In the genomic region with DNA sequence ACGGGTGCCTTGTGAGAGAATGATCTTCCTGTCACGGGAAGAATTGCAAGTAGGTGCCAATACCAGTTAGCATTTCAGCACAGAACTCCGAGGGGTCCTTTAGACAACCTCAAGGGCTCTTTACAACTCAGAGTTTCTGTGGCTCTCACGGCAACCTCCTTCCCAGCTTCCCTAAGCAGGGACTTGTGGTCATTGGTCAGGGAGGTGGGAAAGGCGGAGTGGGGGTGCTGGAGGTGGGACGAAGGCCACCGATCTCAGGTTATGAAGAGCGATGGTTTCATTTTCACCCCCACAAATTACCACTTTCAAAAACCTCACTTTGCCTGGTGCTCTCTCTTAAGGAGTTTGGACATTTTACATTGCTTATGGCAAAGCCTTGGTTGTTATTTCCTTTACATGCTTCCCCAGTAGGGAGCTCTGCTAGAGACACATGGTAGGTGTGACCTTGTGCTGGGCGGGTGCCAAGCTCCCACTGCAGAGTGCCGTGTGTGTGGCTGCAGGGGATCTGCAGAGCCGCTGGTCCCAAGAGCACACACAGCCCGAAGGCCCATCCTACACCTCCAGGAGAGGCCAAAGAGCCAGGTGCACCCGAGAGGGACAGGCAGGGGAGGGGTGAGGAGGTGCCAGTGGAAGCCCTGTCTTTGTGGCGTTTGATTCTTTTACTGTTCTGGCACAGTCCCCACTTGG, we compare ENCODE assay signal across 14 cellular contexts. TPM values are rescaled to one million over a fixed set of nuclear protein-coding genes. Genes with fewer than 3 reads are reported as not detected.
DNase-seq lines count a peak whose midpoint lies in the region; ATAC-seq and TF ChIP-seq lines count a peak whose summit lies in the region.
"Had no signal": no experiment of that assay in that cellular context is flagged by ENCODE, and none has a peak within 500 bp of the region (broad histone marks: within the 10 kb centered on the region; RNA-seq: fewer than 3 reads in every experiment).

No MANE protein-coding gene starts in this region.

- no peak overlapping the region for H3K4me2 ChIP-seq in IMR-90 (ENCODE audit: low read depth, low read length)

- TF ChIP-seq POLR2A in IMR-90 (IDR thresholded peaks at IDR 0.05; ENCODE audit: low read depth, low read length) (no peak), thyroid gland (IDR thresholded peaks at IDR 0.05) (no peak)

- H3K4me3 ChIP-seq in IMR-90 (ENCODE audit: insufficient read depth, low read depth, low read length) (no peak overlapping the region), thyroid gland (replicated peaks in 1 of 3) (no peak overlapping the region)
- H3K4me3 ChIP-seq: MG63, sigmoid colon had no signal

- peaks cover 16% of the 10 kb centered on the region for H3K4me1 ChIP-seq in IMR-90 (ENCODE audit: control insufficient read depth, insufficient read depth, low read length)
- H3K4me1 ChIP-seq in thyroid gland, result peaks cover 0 to 6% of the 10 kb centered on the region in 2 donors

- no CpG with 5 or more reads among the region's 14 CpGs for WGBS in IMR-90 (ENCODE audit: extremely low coverage in 2 of 2, insufficient read length in 1 of 2), 2 experiments
- 45 to 47% methylated on average over 11 of the region's 14 CpGs for WGBS in thyroid gland, 2 donors

- no peak overlapping the region for H3K9ac ChIP-seq in IMR-90 (ENCODE audit: low read depth, low read length)

- H4K5ac ChIP-seq in IMR-90 (ENCODE audit: low read depth, low read length), result no peak overlapping the region; the same call in 1 of the 2 replicates

- peak overlapping the region; percentile 95 for H2BK20ac ChIP-seq in IMR-90 (ENCODE audit: low read depth, low read length)

- no peaks in the 10 kb centered on the region for H3K4me1 Mint-ChIP-seq in activated CD4-positive, alpha-beta memory T cell treated with anti-CD3 and anti-CD28 coated beads for 36 hours (ENCODE audit: low read depth)
- no peaks in the 10 kb centered on the region for H3K4me1 Mint-ChIP-seq in T-helper 2 cell treated with Interferon-gamma antibody and Interleukin-4, amounts not matched to agents 5 μg/mL and 100 μg/mL, for 36 hours (ENCODE audit: low read depth)

- H3K27me3 ChIP-seq in IMR-90 (ENCODE audit: control insufficient read depth, insufficient read depth, low read length) (no peaks in the 10 kb centered on the region), thyroid gland (no peaks in the 10 kb centered on the region)
- H3K27me3 ChIP-seq: MG63, sigmoid colon had no signal

- H2BK120ac ChIP-seq in IMR-90 (ENCODE audit: low read depth, low read length), result peak overlapping the region; percentile 91

- peak overlapping the region in 1 of 2 experiments; percentile 71; a peak in 1 of 4 replicates for H4K8ac ChIP-seq in IMR-90 (ENCODE audit: low read depth in 2 of 2, low read length in 2 of 2)

- no peak overlapping the region for H3K27ac Mint-ChIP-seq in activated CD4-positive, alpha-beta memory T cell treated with anti-CD3 and anti-CD28 coated beads for 36 hours
- no peak overlapping the region for H3K27ac Mint-ChIP-seq in T-helper 2 cell treated with Interferon-gamma antibody and Interleukin-4, amounts not matched to agents 5 μg/mL and 100 μg/mL, for 36 hours
- H3K27ac Mint-ChIP-seq: nephron had no signal

- peak overlapping the region; percentile 32; the same call in 1 of the 3 replicates for H2BK15ac ChIP-seq in IMR-90 (ENCODE audit: low read depth, low read length)

- no peaks in the 10 kb centered on the region for H3K36me3 ChIP-seq in IMR-90 (ENCODE audit: control insufficient read depth, insufficient read depth, low read length)
- H3K36me3 ChIP-seq in thyroid gland, result no peaks in the 10 kb centered on the region
- H3K36me3 ChIP-seq: MG63, sigmoid colon had no signal

- no peak for TF ChIP-seq RAD21 in IMR-90 (IDR thresholded peaks at IDR 0.05; ENCODE audit: low read length)

- intact Hi-C loops in IMR-90 (cut with micrococcal nuclease), result no loop called here
- intact Hi-C loops in thyroid gland (cut with DNase I), result no loop called here
- intact Hi-C loops in activated CD4-positive, alpha-beta memory T cell treated with anti-CD3 and anti-CD28 coated beads for 36 hours (cut with micrococcal nuclease), result no loop called here

- H3K9me3 ChIP-seq in IMR-90 (ENCODE audit: control insufficient read depth, insufficient read depth, low read length) (peaks cover 6% of the 10 kb centered on the region; the same call in 1 of the 2 replicates), thyroid gland (no peaks in the 10 kb centered on the region)
- H3K9me3 ChIP-seq: MG63, sigmoid colon had no signal

- peak overlapping the region; percentile 88 for H3K14ac ChIP-seq in IMR-90 (replicated peaks; ENCODE audit: low read depth, low read length)

- no TSS peak for BruUV-seq in IMR-90 (replicated peaks; lab: Mats Ljungman, UMichigan)

- H4K20me1 ChIP-seq in IMR-90 (ENCODE audit: insufficient read depth, low read length), result peaks cover 4% of the 10 kb centered on the region

- CTCF ChIA-PET in IMR-90 (lab: Yijun Ruan, JAX), result no interaction called here
- CTCF ChIA-PET in activated CD4-positive, alpha-beta memory T cell treated with anti-CD3 and anti-CD28 coated beads for 36 hours (lab: Charles Lee), result no interaction called here

- in situ Hi-C loops in IMR-90 (cut with MboI; ENCODE audit: low sequenced_read_pairs), result no loop called here

- H3K56ac ChIP-seq in IMR-90 (ENCODE audit: extremely low read depth, insufficient read depth, low read length), result no peak overlapping the region

- H3K27me3 Mint-ChIP-seq in activated CD4-positive, alpha-beta memory T cell treated with anti-CD3 and anti-CD28 coated beads for 36 hours, result peaks cover 1% of the 10 kb centered on the region
- H3K27me3 Mint-ChIP-seq in T-helper 2 cell treated with Interferon-gamma antibody and Interleukin-4, amounts not matched to agents 5 μg/mL and 100 μg/mL, for 36 hours (ENCODE audit: low read depth), result peaks cover 12% of the 10 kb centered on the region

- H2AFZ ChIP-seq in IMR-90 (replicated peaks; ENCODE audit: low read length, poor library complexity), result no peak overlapping the region

- H2AK9ac ChIP-seq in IMR-90 (replicated peaks; ENCODE audit: low read depth, low read length, poor library complexity), result peak overlapping the region; percentile 37

- H3K79me1 ChIP-seq in IMR-90 (ENCODE audit: low read depth in 1 of 2, low read length in 2 of 2), result 0 out of 4 replicates have a peak, but pooled peaks cover 0 to 4% of the 10 kb centered on the region in 2 experiments

- dilution Hi-C loops in IMR-90 (cut with HindIII; ENCODE audit: low sequenced_read_pairs, unreplicated experiment), result no loop called here

- ATAC-seq in IMR-90 (ENCODE audit: low read depth) (peak; percentile 12), HG03159 (IDR thresholded peaks at IDR 0.05; ENCODE audit: unreplicated experiment) (no peak)

- TF ChIP-seq CTCF in IMR-90 (conservative IDR thresholded peaks at IDR 0.05; ENCODE audit: low read depth, low read length) (no peak), thyroid gland (IDR thresholded peaks at IDR 0.05) (no peak)

- H3K9me1 ChIP-seq in IMR-90 (ENCODE audit: insufficient read depth, low read length), result peaks cover 21% of the 10 kb centered on the region

- H3K36me3 Mint-ChIP-seq in activated CD4-positive, alpha-beta memory T cell treated with anti-CD3 and anti-CD28 coated beads for 36 hours, result peaks cover 12% of the 10 kb centered on the region
- H3K36me3 Mint-ChIP-seq in T-helper 2 cell treated with Interferon-gamma antibody and Interleukin-4, amounts not matched to agents 5 μg/mL and 100 μg/mL, for 36 hours (ENCODE audit: low read depth), result no peaks in the 10 kb centered on the region

- peak overlapping the region; percentile 17; the same call in 1 of the 2 replicates for H3K18ac ChIP-seq in IMR-90 (ENCODE audit: low read depth, low read length)

- peak overlapping the region; percentile 73 for H3K23ac ChIP-seq in IMR-90 (ENCODE audit: low read depth, low read length)

- DNase-seq in IMR-90 (no peak), NCI-H2196 (lab: John Stamatoyannopoulos, UW; ENCODE audit: unreplicated experiment) (peak; percentile 86), ecto neural progenitor cell (ENCODE audit: low spot score) (peak; percentile 29), thyroid gland (peak; percentile 30 to 46)
- no peak for DNase-seq in activated CD4-positive, alpha-beta memory T cell treated with anti-CD3 and anti-CD28 coated beads for 36 hours
- DNase-seq in T-helper 2 cell treated with Interferon-gamma antibody and Interleukin-4, amounts not matched to agents 5 μg/mL and 100 μg/mL, for 36 hours (ENCODE audit: low spot score), result no peak
- DNase-seq: activated CD4-positive, CD25-positive, alpha-beta regulatory T cell; sigmoid colon had no signal

- no peak overlapping the region for H2BK5ac ChIP-seq in IMR-90 (ENCODE audit: low read depth, low read length, poor library complexity, severe bottlenecking)

- peak overlapping the region; percentile 62 for H2AK5ac ChIP-seq in IMR-90 (ENCODE audit: low read depth, low read length)

- peak overlapping the region; percentile 88 for H3K4ac ChIP-seq in IMR-90 (ENCODE audit: low read depth, low read length)

- no peaks in the 10 kb centered on the region for H3K9me3 Mint-ChIP-seq in activated CD4-positive, alpha-beta memory T cell treated with anti-CD3 and anti-CD28 coated beads for 36 hours
- H3K9me3 Mint-ChIP-seq in T-helper 2 cell treated with Interferon-gamma antibody and Interleukin-4, amounts not matched to agents 5 μg/mL and 100 μg/mL, for 36 hours, result no peaks in the 10 kb centered on the region
- H3K9me3 Mint-ChIP-seq: nephron had no signal

- H3K4me3 Mint-ChIP-seq in activated CD4-positive, alpha-beta memory T cell treated with anti-CD3 and anti-CD28 coated beads for 36 hours, result no peak overlapping the region
- no peak overlapping the region for H3K4me3 Mint-ChIP-seq in T-helper 2 cell treated with Interferon-gamma antibody and Interleukin-4, amounts not matched to agents 5 μg/mL and 100 μg/mL, for 36 hours
- H3K4me3 Mint-ChIP-seq: nephron had no signal

- H4K91ac ChIP-seq in IMR-90 (ENCODE audit: insufficient read depth, low read depth, low read length), result peak overlapping the region; percentile 84

- H3K27ac ChIP-seq in IMR-90 (ENCODE audit: insufficient read depth, low read length), result peak overlapping the region; percentile 41
- no peak overlapping the region for H3K27ac ChIP-seq in thyroid gland
- H3K27ac ChIP-seq: HL-60, sigmoid colon had no signal

- POLR2A ChIA-PET in IMR-90 (lab: Charles Lee; ENCODE audit: unreplicated experiment), result interaction anchor here (0.7 kb wide), 1 partner anchor 727 kb away, joined by 3 read pairs; no protein-coding TSS in a partner anchor
- POLR2A ChIA-PET in activated CD4-positive, alpha-beta memory T cell treated with anti-CD3 and anti-CD28 coated beads for 36 hours (lab: Charles Lee), result no interaction called here

TF ChIP-seq in IMR-90, 13 proteins besides CTCF, POLR2A, EP300 and RAD21 (continues in another document):
- no peak for TF ChIP-seq RCOR1 (IDR thresholded peaks at IDR 0.05; ENCODE audit: insufficient replicate concordance, low read length)
- no peak for TF ChIP-seq MXI1 (IDR thresholded peaks at IDR 0.05; ENCODE audit: borderline replicate concordance, low read depth, low read length)
- no peak for TF ChIP-seq MAZ (IDR thresholded peaks at IDR 0.05; ENCODE audit: borderline replicate concordance, low read depth, low read length)

RNA-seq across cellular contexts. Expression of gene BCL2L14, which starts 21.4 kb away (rescaled TPM):
- total RNA-seq in IMR-90 (2012; rRNA removed), result not detected in 2 replicates
- polyA plus RNA-seq in IMR-90 (2012; rRNA removed), result not detected in 2 replicates
- not detected in 2 replicates for polyA plus RNA-seq in IMR-90 (2012; cell fraction: cytosol; rRNA removed)
- not detected in 2 replicates for polyA plus RNA-seq in IMR-90 (2012; cell fraction: nucleus; rRNA removed; ENCODE audit: low replicate concordance)
- total RNA-seq in thyroid gland, result under 1 TPM in 1 of 4 donors, not detected in 3; 0.81 TPM
- total RNA-seq in activated CD4-positive, alpha-beta memory T cell treated with anti-CD3 and anti-CD28 coated beads for 36 hours, result 10 to 100 TPM; 11.5 to 12.7 TPM
- total RNA-seq: glomerular endothelial cell, sigmoid colon, subcutaneous adipose tissue had no signal

Comparison
In these comparisons a context has a peak if more than half of its experiments do, and no peak if none do; other contexts are left out.
1. DNase-seq: peak in NCI-H2196 (single experiment), ecto neural progenitor cell (single experiment) and thyroid gland (2 of 2); none in IMR-90 (single experiment), activated CD4-positive, alpha-beta memory T cell treated with anti-CD3 and anti-CD28 coated beads for 36 hours (single experiment) and T-helper 2 cell treated with Interferon-gamma antibody and Interleukin-4, amounts not matched to agents 5 μg/mL and 100 μg/mL, for 36 hours (single experiment).
2. RNA of gene BCL2L14, which starts 21.4 kb away (total RNA-seq): 11.5 to 12.7 TPM in activated CD4-positive, alpha-beta memory T cell treated with anti-CD3 and anti-CD28 coated beads for 36 hours; not detected in IMR-90 and 0.81 TPM in thyroid gland; every median in the first group is over 4 times any median in the second.